Comparison of ENCODE assay signal across 8 cellular contexts in the genomic region with DNA sequence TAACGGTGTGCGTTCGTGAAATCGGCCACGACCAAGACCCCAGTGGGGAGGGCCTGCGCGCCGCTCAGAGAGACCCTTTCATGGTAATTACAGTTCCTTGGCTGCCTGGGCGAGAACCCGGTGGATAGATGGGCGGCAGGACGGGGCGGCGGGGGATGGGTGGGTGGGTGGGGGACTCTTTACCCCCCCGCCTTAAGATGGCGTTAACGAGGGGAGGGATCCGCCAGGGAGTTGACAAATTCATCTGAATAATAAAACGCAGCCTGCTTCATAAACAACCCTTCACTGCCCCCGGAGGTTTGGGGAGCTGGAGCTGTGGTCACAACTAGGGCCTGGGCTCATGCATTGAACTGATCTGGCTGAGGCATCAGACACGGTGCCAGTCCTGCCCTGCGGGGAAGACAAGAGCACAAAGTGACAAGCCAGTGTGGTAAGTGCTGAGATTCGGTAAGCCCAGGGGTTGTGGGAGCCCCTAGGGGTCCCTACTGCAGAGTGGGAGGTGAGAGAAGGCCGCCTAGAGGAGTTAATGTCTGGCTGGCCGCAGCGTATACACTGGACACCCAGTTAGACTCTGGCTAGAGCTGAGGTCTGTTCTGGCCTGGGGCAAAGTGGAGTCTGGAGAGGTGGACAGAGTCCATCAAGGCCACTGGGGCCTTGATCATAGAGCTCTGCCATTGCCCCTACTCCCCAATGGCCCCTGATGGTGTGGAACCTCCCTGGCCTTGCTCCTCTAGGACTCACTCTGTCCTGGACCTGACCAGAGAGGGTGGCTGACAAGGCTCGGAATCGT. TPM values are rescaled to one million over a fixed set of nuclear protein-coding genes. Genes with fewer than 3 reads are reported as not detected.
A peak's percentile ranks its signal among the peaks of the same experiment; 100 is the strongest.
DNase-seq lines count a peak whose midpoint lies in the region; ATAC-seq and TF ChIP-seq lines count a peak whose summit lies in the region.

No MANE protein-coding gene starts in this region.

- TF ChIP-seq CTCF in fibroblast of the aortic adventitia (IDR thresholded peaks at IDR 0.05; ENCODE audit: insufficient read depth, low read length) = peak; percentile 2
- TF ChIP-seq CTCF in neutrophil (IDR thresholded peaks at IDR 0.05) = no peak

- ATAC-seq in SK-N-SH treated with all-trans-retinoic acid at 6 μM for 48 hours (peak; percentile 50), GM21360 (IDR thresholded peaks at IDR 0.05; ENCODE audit: unreplicated experiment) (no peak), HG02678 (IDR thresholded peaks at IDR 0.05; ENCODE audit: unreplicated experiment) (no peak)

- peaks cover 15% of the 10 kb centered on the region in 2 experiments for H3K4me1 ChIP-seq in neutrophil (ENCODE audit: control insufficient read depth in 1 of 2, insufficient read depth in 1 of 2, low read depth in 1 of 2, low read length in 1 of 2)

- H3K4me3 ChIP-seq in fibroblast of the aortic adventitia (ENCODE audit: low read depth, low read length) (peak overlapping the region; percentile 81), neutrophil (ENCODE audit: low read depth in 1 of 2, low read length in 1 of 2) (peak overlapping the region; percentile 46 to 49)

- H3K36me3 ChIP-seq in neutrophil = no peaks in the 10 kb centered on the region

- DNase-seq in NCI-H748 (lab: John Stamatoyannopoulos, UW; ENCODE audit: unreplicated experiment) = peak; percentile 23
- DNase-seq in NCI-H748 treated with DMSO at 0.1 percent for 48 hours (lab: John Stamatoyannopoulos, UW) = no peak
- peak; percentile 38 for DNase-seq in fibroblast of the aortic adventitia (ENCODE audit: low read depth)
- DNase-seq in amniotic stem cell (lab: John Stamatoyannopoulos, UW) = no peak

- peaks cover 84% of the 10 kb centered on the region for H3K27me3 ChIP-seq in neutrophil

- H3K9me3 ChIP-seq in neutrophil = no peaks in the 10 kb centered on the region

- H3K27ac ChIP-seq in neutrophil = no peak overlapping the region

TF ChIP-seq in SK-N-SH treated with all-trans-retinoic acid at 6 μM for 48 hours, 23 proteins besides CTCF, POLR2A, EP300 and RAD21:
- TF ChIP-seq, protein P1, sequence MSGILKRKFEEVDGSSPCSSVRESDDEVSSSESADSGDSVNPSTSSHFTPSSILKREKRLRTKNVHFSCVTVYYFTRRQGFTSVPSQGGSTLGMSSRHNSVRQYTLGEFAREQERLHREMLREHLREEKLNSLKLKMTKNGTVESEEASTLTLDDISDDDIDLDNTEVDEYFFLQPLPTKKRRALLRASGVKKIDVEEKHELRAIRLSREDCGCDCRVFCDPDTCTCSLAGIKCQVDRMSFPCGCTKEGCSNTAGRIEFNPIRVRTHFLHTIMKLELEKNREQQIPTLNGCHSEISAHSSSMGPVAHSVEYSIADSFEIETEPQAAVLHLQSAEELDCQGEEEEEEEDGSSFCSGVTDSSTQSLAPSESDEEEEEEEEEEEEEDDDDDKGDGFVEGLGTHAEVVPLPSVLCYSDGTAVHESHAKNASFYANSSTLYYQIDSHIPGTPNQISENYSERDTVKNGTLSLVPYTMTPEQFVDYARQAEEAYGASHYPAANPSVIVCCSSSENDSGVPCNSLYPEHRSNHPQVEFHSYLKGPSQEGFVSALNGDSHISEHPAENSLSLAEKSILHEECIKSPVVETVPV (CRISPR knock-in tag; IDR thresholded peaks at IDR 0.05) = no peak
- no peak for TF ChIP-seq CSDC2 (CRISPR knock-in tag; IDR thresholded peaks at IDR 0.05)
- TF ChIP-seq, protein P2, sequence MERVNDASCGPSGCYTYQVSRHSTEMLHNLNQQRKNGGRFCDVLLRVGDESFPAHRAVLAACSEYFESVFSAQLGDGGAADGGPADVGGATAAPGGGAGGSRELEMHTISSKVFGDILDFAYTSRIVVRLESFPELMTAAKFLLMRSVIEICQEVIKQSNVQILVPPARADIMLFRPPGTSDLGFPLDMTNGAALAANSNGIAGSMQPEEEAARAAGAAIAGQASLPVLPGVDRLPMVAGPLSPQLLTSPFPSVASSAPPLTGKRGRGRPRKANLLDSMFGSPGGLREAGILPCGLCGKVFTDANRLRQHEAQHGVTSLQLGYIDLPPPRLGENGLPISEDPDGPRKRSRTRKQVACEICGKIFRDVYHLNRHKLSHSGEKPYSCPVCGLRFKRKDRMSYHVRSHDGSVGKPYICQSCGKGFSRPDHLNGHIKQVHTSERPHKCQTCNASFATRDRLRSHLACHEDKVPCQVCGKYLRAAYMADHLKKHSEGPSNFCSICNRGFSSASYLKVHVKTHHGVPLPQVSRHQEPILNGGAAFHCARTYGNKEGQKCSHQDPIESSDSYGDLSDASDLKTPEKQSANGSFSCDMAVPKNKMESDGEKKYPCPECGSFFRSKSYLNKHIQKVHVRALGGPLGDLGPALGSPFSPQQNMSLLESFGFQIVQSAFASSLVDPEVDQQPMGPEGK (CRISPR knock-in tag; IDR thresholded peaks at IDR 0.05; ENCODE audit: borderline replicate concordance) = no peak

RNA-seq across cellular contexts. Expression of a gene that starts 0.8 kb away (rescaled TPM):
- total RNA-seq in fibroblast of the aortic adventitia (ENCODE audit: low replicate concordance) = 31.2 and 53.3 TPM in 2 replicates

RNA-seq across cellular contexts. Expression of a gene that starts 19.5 kb away (rescaled TPM):
- total RNA-seq in fibroblast of the aortic adventitia (ENCODE audit: low replicate concordance) = 0.18 TPM in 1 of 2 replicates, not detected in the other

Comparison
In these comparisons a context has a peak if more than half of its experiments do, and no peak if none do; other contexts are left out.
1. DNase-seq: peak in NCI-H748 (single experiment) and fibroblast of the aortic adventitia (single experiment); none in NCI-H748 treated with DMSO at 0.1 percent for 48 hours (single experiment) and amniotic stem cell (single experiment).